17 cellular contexts compared by ENCODE assay signal in genomic region chr3:126912491-126913195, GRCh38.
DNase-seq lines count a peak whose midpoint lies in the region; ATAC-seq, FAIRE-seq and TF ChIP-seq lines count a peak whose summit lies in the region.
"Had no signal": no experiment of that assay in that cellular context is flagged by ENCODE, and none has a peak within 500 bp of the region (broad histone marks: within the 10 kb centered on the region; RNA-seq: fewer than 3 reads in every experiment).

No MANE protein-coding gene starts in this region.

- peaks cover 100% of the 10 kb centered on the region for H3K4me1 ChIP-seq in KMS-11 (ENCODE audit: low read depth, poor library complexity, severe bottlenecking)
- no peaks in the 10 kb centered on the region for H3K4me1 ChIP-seq in pancreas
- H3K4me1 ChIP-seq: Caco-2 had no signal

- no peak for TF ChIP-seq CTCF in KMS-11 (conservative IDR thresholded peaks at IDR 0.05; ENCODE audit: low read depth, low read length)
- TF ChIP-seq CTCF in pancreas (IDR thresholded peaks at IDR 0.05), result no peak

- H3K27me3 Mint-ChIP-seq in activated T-helper 1 cell treated with anti-CD3 and anti-CD28 coated beads, Interleukin-12 subunit alpha, Interleukin-12 subunit beta, Interleukin-2, Interleukin-4 antibody, amounts not matched to agents 30 ng/mL and 10 ng/mL and 1 ng/mL, durations not matched to agents 14 hours and 24 hours and 36 hours (ENCODE audit: insufficient read depth), result no peaks in the 10 kb centered on the region
- H3K27me3 Mint-ChIP-seq in naive B cell, result peaks cover 21 to 25% (median 22%) of the 10 kb centered on the region in 3 donors

- H2AFZ ChIP-seq in KMS-11 (ENCODE audit: low read depth), result no peak overlapping the region

- no peaks in the 10 kb centered on the region for H4K20me1 ChIP-seq in KMS-11 (ENCODE audit: insufficient read depth)

- peak overlapping the region; percentile 56; the same call in 1 of the 2 replicates for H3K9ac ChIP-seq in KMS-11

- H3K4me3 Mint-ChIP-seq in activated T-helper 1 cell treated with anti-CD3 and anti-CD28 coated beads, Interleukin-12 subunit alpha, Interleukin-12 subunit beta, Interleukin-2, Interleukin-4 antibody, amounts not matched to agents 30 ng/mL and 10 ng/mL and 1 ng/mL, durations not matched to agents 14 hours and 24 hours and 36 hours, result peak overlapping the region; percentile 67
- peak overlapping the region in 6 of 8 donors; percentile 2 to 92 (median 58) for H3K4me3 Mint-ChIP-seq in naive B cell

- H3K27ac ChIP-seq in KMS-11, result peak overlapping the region; percentile 93
- no peak overlapping the region for H3K27ac ChIP-seq in pancreas
- H3K27ac ChIP-seq: 22Rv1 had no signal

- DNase-seq in NCI-H1092 treated with DMSO at 0.1 percent for 48 hours (lab: John Stamatoyannopoulos, UW) (peak; percentile 27), NCI-H1092 (lab: John Stamatoyannopoulos, UW) (no peak), naive B cell (no peak), pancreas (no peak), NOMO-1 treated with DMSO at 0.1 percent for 48 hours (lab: John Stamatoyannopoulos, UW; ENCODE audit: unreplicated experiment) (no peak)
- no peak for DNase-seq in activated T-helper 1 cell treated with anti-CD3 and anti-CD28 coated beads, Interleukin-12 subunit alpha, Interleukin-12 subunit beta, Interleukin-2, Interleukin-4 antibody, amounts not matched to agents 30 ng/mL and 10 ng/mL and 1 ng/mL, durations not matched to agents 14 hours and 24 hours and 36 hours (ENCODE audit: low spot score)
- DNase-seq: activated CD4-positive, CD25-positive, alpha-beta regulatory T cell treated with anti-CD3 and anti-CD28 coated beads, Interleukin-2, amount 50 U/mL, for 72 hours; amniotic stem cell; Caco-2; esophagus squamous epithelium; GF-D8; NCI-H187 treated with DMSO at 0.1 percent for 48 hours; small intestine had no signal

- no peak overlapping the region for H3K27ac Mint-ChIP-seq in activated T-helper 1 cell treated with anti-CD3 and anti-CD28 coated beads, Interleukin-12 subunit alpha, Interleukin-12 subunit beta, Interleukin-2, Interleukin-4 antibody, amounts not matched to agents 30 ng/mL and 10 ng/mL and 1 ng/mL, durations not matched to agents 14 hours and 24 hours and 36 hours
- peak overlapping the region in 5 of 6 donors; percentile 15 to 99 (median 91) for H3K27ac Mint-ChIP-seq in naive B cell

- H3K4me1 Mint-ChIP-seq in activated T-helper 1 cell treated with anti-CD3 and anti-CD28 coated beads, Interleukin-12 subunit alpha, Interleukin-12 subunit beta, Interleukin-2, Interleukin-4 antibody, amounts not matched to agents 30 ng/mL and 10 ng/mL and 1 ng/mL, durations not matched to agents 14 hours and 24 hours and 36 hours (ENCODE audit: low read depth), result peaks cover 72% of the 10 kb centered on the region
- peaks cover 27 to 50% (median 40%) of the 10 kb centered on the region in 3 donors for H3K4me1 Mint-ChIP-seq in naive B cell

- peaks cover 12% of the 10 kb centered on the region for H3K36me3 Mint-ChIP-seq in activated T-helper 1 cell treated with anti-CD3 and anti-CD28 coated beads, Interleukin-12 subunit alpha, Interleukin-12 subunit beta, Interleukin-2, Interleukin-4 antibody, amounts not matched to agents 30 ng/mL and 10 ng/mL and 1 ng/mL, durations not matched to agents 14 hours and 24 hours and 36 hours (ENCODE audit: low read depth)
- H3K36me3 Mint-ChIP-seq in naive B cell, result peaks cover 6 to 21% of the 10 kb centered on the region in 2 donors

- H3K27me3 ChIP-seq in KMS-11 (ENCODE audit: insufficient read depth, low read depth) (no peaks in the 10 kb centered on the region), pancreas (no peaks in the 10 kb centered on the region)
- H3K27me3 ChIP-seq: esophagus squamous epithelium had no signal

- H3K36me3 ChIP-seq in KMS-11 (ENCODE audit: insufficient read depth) (no peaks in the 10 kb centered on the region), pancreas (no peaks in the 10 kb centered on the region)

- no peak for ATAC-seq in naive B cell (ENCODE audit: low read depth in 2 of 2)
- ATAC-seq in pancreas, result no peak
- no peak for ATAC-seq in GM18520 (IDR thresholded peaks at IDR 0.05; ENCODE audit: unreplicated experiment)

- H3K4me3 ChIP-seq in KMS-11 (IDR thresholded peaks at IDR 0.05; ENCODE audit: insufficient read depth, low read depth, low read length) (peak overlapping the region; percentile 25), pancreas (no peak overlapping the region)
- H3K4me3 ChIP-seq: coronary artery, esophagus squamous epithelium had no signal

- intact Hi-C loops in activated T-helper 1 cell treated with anti-CD3 and anti-CD28 coated beads, Interleukin-12 subunit alpha, Interleukin-12 subunit beta, Interleukin-2, Interleukin-4 antibody, amounts not matched to agents 30 ng/mL and 10 ng/mL and 1 ng/mL, durations not matched to agents 14 hours and 24 hours and 36 hours (cut with micrococcal nuclease), result loop anchor here (5.0 to 10.0 kb wide), 2 partner anchors 685 to 828 kb away; partner anchors contain the start of genes MCM2 and SLC41A3
- intact Hi-C loops in pancreas (cut with DNase I), result no loop called here

- no peaks in the 10 kb centered on the region for H3K9me3 ChIP-seq in pancreas
- H3K9me3 ChIP-seq: Caco-2, esophagus squamous epithelium had no signal

- 93 to 94% methylated on average over 12 of the region's 12 CpGs for WGBS in pancreas, 2 donors

- FAIRE-seq in pancreas (lab: Jason Lieb, UNC), result no peak
- FAIRE-seq: small intestine had no signal

- peak overlapping the region; percentile 90 for H3K4me2 ChIP-seq in KMS-11

- H3K79me2 ChIP-seq in KMS-11 (ENCODE audit: insufficient read depth, low read depth), result no peaks in the 10 kb centered on the region

- no peaks in the 10 kb centered on the region for H3K9me3 Mint-ChIP-seq in activated T-helper 1 cell treated with anti-CD3 and anti-CD28 coated beads, Interleukin-12 subunit alpha, Interleukin-12 subunit beta, Interleukin-2, Interleukin-4 antibody, amounts not matched to agents 30 ng/mL and 10 ng/mL and 1 ng/mL, durations not matched to agents 14 hours and 24 hours and 36 hours
- H3K9me3 Mint-ChIP-seq in naive B cell, result peaks cover 0 to 8% (median 1%) of the 10 kb centered on the region in 7 donors
